8 cellular contexts compared by ENCODE assay signal in genomic region chr20:56249244-56249955, GRCh38. TPM values are rescaled to one million over a fixed set of nuclear protein-coding genes. Genes with fewer than 3 reads are reported as not detected.
DNase-seq lines count a peak whose midpoint lies in the region; ATAC-seq and TF ChIP-seq lines count a peak whose summit lies in the region.

No MANE protein-coding gene starts in this region.

- H3K9me3 ChIP-seq in breast epithelium: no peaks in the 10 kb centered on the region

- H2BK15ac ChIP-seq in mesendoderm (replicated peaks; ENCODE audit: low read depth): no peak overlapping the region

- H3K27me3 ChIP-seq in breast epithelium: peaks cover 0 to 43% of the 10 kb centered on the region in 2 donors
- H3K27me3 ChIP-seq in mesendoderm (ENCODE audit: insufficient read depth, low read length, poor library complexity): no peaks in the 10 kb centered on the region

- no peak overlapping the region for H3K56ac ChIP-seq in mesendoderm (ENCODE audit: low read length)

- no peak overlapping the region for H4K8ac ChIP-seq in mesendoderm (ENCODE audit: low read depth, low read length)

- no peaks in the 10 kb centered on the region for H3K79me1 ChIP-seq in mesendoderm (ENCODE audit: low read length)

- H3K4me3 Mint-ChIP-seq in MCF 10A (ENCODE audit: unreplicated experiment): no peak overlapping the region
- no peak overlapping the region for H3K4me3 Mint-ChIP-seq in activated CD4-positive, alpha-beta memory T cell treated with anti-CD3 and anti-CD28 coated beads, Interleukin-2, amount 10 ng/mL, durations not matched to agents 7 days and 5 days

- no peak overlapping the region for H3K18ac ChIP-seq in mesendoderm (ENCODE audit: low read length)

- H3K4me2 ChIP-seq in mesendoderm (ENCODE audit: low read length): no peak overlapping the region

- no peak overlapping the region for H3K9ac ChIP-seq in mesendoderm (ENCODE audit: low read length)

- TF ChIP-seq CTCF in MCF 10A (IDR thresholded peaks at IDR 0.05; ENCODE audit: unreplicated experiment): peak; percentile 82
- no peak for TF ChIP-seq CTCF in breast epithelium (IDR thresholded peaks at IDR 0.05)

- H3K27me3 Mint-ChIP-seq in MCF 10A (ENCODE audit: insufficient read depth, unreplicated experiment): peaks cover 46% of the 10 kb centered on the region
- H3K27me3 Mint-ChIP-seq in activated CD4-positive, alpha-beta memory T cell treated with anti-CD3 and anti-CD28 coated beads, Interleukin-2, amount 10 ng/mL, durations not matched to agents 7 days and 5 days: peaks cover 17% of the 10 kb centered on the region

- H3K4me1 ChIP-seq in breast epithelium (no peaks in the 10 kb centered on the region), mesendoderm (ENCODE audit: control insufficient read depth, low read depth, low read length) (no peaks in the 10 kb centered on the region)

- CTCF ChIA-PET in MCF 10A (lab: Yijun Ruan, JAX): interaction anchor here (1.0 to 8.7 kb wide), 17 partner anchors 10 to 838 kb away, joined by 3 to 115 read pairs (median 5); no protein-coding TSS in a partner anchor
- CTCF ChIA-PET in activated CD4-positive, alpha-beta memory T cell treated with anti-CD3 and anti-CD28 coated beads, Interleukin-2, amount 10 ng/mL, durations not matched to agents 7 days and 5 days (lab: Charles Lee): interaction anchor here (1.4 kb wide), 1 partner anchor 110 kb away, joined by 4 read pairs; the partner anchor contains the start of gene FAM210B

- no peak overlapping the region for H2BK120ac ChIP-seq in mesendoderm (ENCODE audit: low read depth, low read length)

- no peak overlapping the region for H3K27ac Mint-ChIP-seq in MCF 10A (ENCODE audit: low read depth, unreplicated experiment)
- H3K27ac Mint-ChIP-seq in activated CD4-positive, alpha-beta memory T cell treated with anti-CD3 and anti-CD28 coated beads, Interleukin-2, amount 10 ng/mL, durations not matched to agents 7 days and 5 days: no peak overlapping the region

- no peaks in the 10 kb centered on the region for H3K9me3 Mint-ChIP-seq in MCF 10A (ENCODE audit: unreplicated experiment)
- no peaks in the 10 kb centered on the region for H3K9me3 Mint-ChIP-seq in activated CD4-positive, alpha-beta memory T cell treated with anti-CD3 and anti-CD28 coated beads, Interleukin-2, amount 10 ng/mL, durations not matched to agents 7 days and 5 days

- H3K23ac ChIP-seq in mesendoderm (ENCODE audit: low read length): no peak overlapping the region

- peaks cover 21% of the 10 kb centered on the region for H3K4me1 Mint-ChIP-seq in MCF 10A (ENCODE audit: insufficient read depth, unreplicated experiment)
- H3K4me1 Mint-ChIP-seq in activated CD4-positive, alpha-beta memory T cell treated with anti-CD3 and anti-CD28 coated beads, Interleukin-2, amount 10 ng/mL, durations not matched to agents 7 days and 5 days: no peaks in the 10 kb centered on the region

- DNase-seq in MCF 10A (ENCODE audit: unreplicated experiment): peak; percentile 64
- DNase-seq in breast epithelium (ENCODE audit: low spot score in 2 of 2): no peak
- DNase-seq in HuH-7 (ENCODE audit: low spot score): peak; percentile 56
- peak; percentile 28 for DNase-seq in activated CD4-positive, alpha-beta memory T cell treated with anti-CD3 and anti-CD28 coated beads, Interleukin-2, amount 10 ng/mL, durations not matched to agents 7 days and 5 days
- DNase-seq in mesendoderm: peak; percentile 62
- no peak for DNase-seq in C1 segment of cervical spinal cord (lab: John Stamatoyannopoulos, UW)

- no peak overlapping the region for H2AK5ac ChIP-seq in mesendoderm (ENCODE audit: low read length)

- BruUV-seq in MCF 10A (replicated peaks; lab: Mats Ljungman, UMichigan): no TSS peak

- intact Hi-C loops in MCF 10A (cut with micrococcal nuclease) (loop anchor here (1.0 to 5.0 kb wide), 2 partner anchors 47 to 62 kb away; no protein-coding TSS in a partner anchor), breast epithelium (cut with DNase I; ENCODE audit: low total_unique reads) (no loop called here)

- H3K79me2 ChIP-seq in mesendoderm (ENCODE audit: control insufficient read depth, insufficient read depth, low read length): no peaks in the 10 kb centered on the region

- no peaks in the 10 kb centered on the region for H3K36me3 ChIP-seq in breast epithelium
- H3K36me3 ChIP-seq in mesendoderm (ENCODE audit: control insufficient read depth, insufficient read depth, low read length): no peaks in the 10 kb centered on the region

- H3K4me3 ChIP-seq in breast epithelium: no peak overlapping the region
- H3K4me3 ChIP-seq in mesendoderm (ENCODE audit: low read length): no peak overlapping the region

- no peak overlapping the region for H4K5ac ChIP-seq in mesendoderm (ENCODE audit: low read length)

- POLR2A ChIA-PET in MCF 10A (lab: Yijun Ruan, JAX): interaction anchor here (0.6 kb wide), 2 partner anchors 135 to 768 kb away, joined by 3 read pairs; no protein-coding TSS in a partner anchor
- POLR2A ChIA-PET in activated CD4-positive, alpha-beta memory T cell treated with anti-CD3 and anti-CD28 coated beads, Interleukin-2, amount 10 ng/mL, durations not matched to agents 7 days and 5 days (lab: Charles Lee): no interaction called here

- peaks cover 6% of the 10 kb centered on the region for H3K36me3 Mint-ChIP-seq in MCF 10A (ENCODE audit: insufficient read depth, unreplicated experiment)
- no peaks in the 10 kb centered on the region for H3K36me3 Mint-ChIP-seq in activated CD4-positive, alpha-beta memory T cell treated with anti-CD3 and anti-CD28 coated beads, Interleukin-2, amount 10 ng/mL, durations not matched to agents 7 days and 5 days (ENCODE audit: low read depth)

- no peak overlapping the region for H3K4ac ChIP-seq in mesendoderm (ENCODE audit: low read depth, low read length)

- no peak overlapping the region for H3K27ac ChIP-seq in breast epithelium
- H3K27ac ChIP-seq in mesendoderm (ENCODE audit: low read depth, low read length): no peak overlapping the region

- no peak overlapping the region for H2BK5ac ChIP-seq in mesendoderm (ENCODE audit: low read length)

- TF ChIP-seq POLR2A in breast epithelium (IDR thresholded peaks at IDR 0.05): no peak

- ATAC-seq in HG02852 (IDR thresholded peaks at IDR 0.05; ENCODE audit: unreplicated experiment) (no peak), GM19395 (IDR thresholded peaks at IDR 0.05; ENCODE audit: unreplicated experiment) (no peak)

- no CpG with 5 or more reads among the region's 32 CpGs for WGBS in mesendoderm (ENCODE audit: extremely low coverage, insufficient coverage, low lambda C conversion rate)

RNA-seq across cellular contexts. Expression of gene MC3R, which starts 0.9 kb away (rescaled TPM):
- not detected in 2 replicates for total RNA-seq in MCF 10A (2022)
- total RNA-seq in breast epithelium: not detected
- not detected for total RNA-seq in activated CD4-positive, alpha-beta memory T cell treated with anti-CD3 and anti-CD28 coated beads, Interleukin-2, amount 10 ng/mL, durations not matched to agents 7 days and 5 days
- not detected for polyA plus RNA-seq in mesendoderm (2013, experiment 1 of 2)
- not detected for polyA plus RNA-seq in mesendoderm (2013, experiment 2 of 2)

Comparison
In these comparisons a context has a peak if more than half of its experiments do, and no peak if none do; other contexts are left out.
1. DNase-seq: peak in MCF 10A (single experiment), HuH-7 (single experiment), activated CD4-positive, alpha-beta memory T cell treated with anti-CD3 and anti-CD28 coated beads, Interleukin-2, amount 10 ng/mL, durations not matched to agents 7 days and 5 days (single experiment) and mesendoderm (single experiment); none in breast epithelium (0 of 2) and C1 segment of cervical spinal cord (0 of 14).